ENCODE assay signal across 20 cellular contexts in the genomic region with DNA sequence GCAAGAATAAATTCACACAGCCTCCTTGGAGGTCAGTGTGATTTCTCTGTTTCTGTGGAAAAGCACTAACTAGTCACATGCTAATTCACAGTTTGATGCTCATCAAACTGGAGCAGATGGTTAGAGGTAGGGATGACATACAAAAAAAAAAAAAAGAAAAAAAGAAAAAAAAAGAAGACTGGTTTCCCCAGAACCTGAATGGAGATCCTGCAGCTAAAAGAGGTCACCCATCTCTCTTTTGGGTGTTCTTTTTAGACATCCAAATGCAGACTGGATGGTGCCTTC.
DNase-seq lines count a peak whose midpoint lies in the region; ATAC-seq, FAIRE-seq and TF ChIP-seq lines count a peak whose summit lies in the region.
"Had no signal": no experiment of that assay in that cellular context is flagged by ENCODE, and none has a peak within 500 bp of the region (broad histone marks: within the 10 kb centered on the region; RNA-seq: fewer than 3 reads in every experiment).

No MANE protein-coding gene starts in this region.

- peak overlapping the region in 6 of 11 experiments; percentile 9 to 71 (median 54); a peak in 13 of 22 replicates for H3K27ac ChIP-seq in BLaER1 treated with 17β-estradiol and CSF1 and Interleukin-3, amounts not matched to agents 10 nM and 100 nM
- H3K27ac ChIP-seq in VCaP (peak overlapping the region; percentile 81), HepG2 (ENCODE audit: extremely low read length, insufficient read depth, low read length) (peak overlapping the region; percentile 100), smooth muscle cell (ENCODE audit: low read depth) (no peak overlapping the region), vagina (no peak overlapping the region)
- H3K27ac ChIP-seq: C4-2B, SJSA1 had no signal

- no peaks in the 10 kb centered on the region for H3K9me3 Mint-ChIP-seq in activated CD4-positive, alpha-beta memory T cell treated with anti-CD3 and anti-CD28 coated beads, Interleukin-2, amount 10 ng/mL, durations not matched to agents 7 days and 5 days
- H3K9me3 Mint-ChIP-seq: H9 had no signal

- intact Hi-C loops in HepG2 (cut with micrococcal nuclease; ENCODE audit: unreplicated experiment) (loop anchor here (5.0 kb wide), 3 partner anchors 280 to 460 kb away; partner anchors contain the start of gene MAP3K1), vagina (cut with DNase I) (no loop called here)

- TF ChIP-seq CTCF in VCaP (conservative IDR thresholded peaks at IDR 0.05) (no peak), HepG2 (CRISPR knock-in tag; IDR thresholded peaks at IDR 0.05) (no peak), smooth muscle cell (IDR thresholded peaks at IDR 0.05; ENCODE audit: borderline replicate concordance, insufficient read depth, poor library complexity, severe bottlenecking) (no peak), vagina (IDR thresholded peaks at IDR 0.05) (no peak)

- H3K4me1 Mint-ChIP-seq in activated CD4-positive, alpha-beta memory T cell treated with anti-CD3 and anti-CD28 coated beads, Interleukin-2, amount 10 ng/mL, durations not matched to agents 7 days and 5 days: no peaks in the 10 kb centered on the region

- TF ChIP-seq EP300 in HepG2 (IDR thresholded peaks at IDR 0.05; ENCODE audit: low read depth in 2 of 2, low read length in 2 of 2) (no peak), HepG2 (CRISPR knock-in tag; IDR thresholded peaks at IDR 0.05; ENCODE audit: borderline replicate concordance) (no peak)

- FAIRE-seq in HepG2 (lab: Jason Lieb, UNC): no peak
- FAIRE-seq: A204.1 had no signal

- H3K4me3 Mint-ChIP-seq in activated CD4-positive, alpha-beta memory T cell treated with anti-CD3 and anti-CD28 coated beads, Interleukin-2, amount 10 ng/mL, durations not matched to agents 7 days and 5 days: no peak overlapping the region
- H3K4me3 Mint-ChIP-seq: H9, IgD-negative memory B cell had no signal

- peak overlapping the region in 2 of 10 experiments; percentile 8 to 12; a peak in 1 of 20 replicates for H3K4me3 ChIP-seq in BLaER1 treated with 17β-estradiol and CSF1 and Interleukin-3, amounts not matched to agents 10 nM and 100 nM
- H3K4me3 ChIP-seq in HepG2 (replicated peaks in 1 of 3; ENCODE audit: insufficient read depth in 1 of 3, low read depth in 2 of 3, low read length in 3 of 3) (no peak overlapping the region), smooth muscle cell (no peak overlapping the region), vagina (no peak overlapping the region)
- H3K4me3 ChIP-seq: SJSA1 had no signal

- CTCF ChIA-PET in HepG2 (lab: Yijun Ruan, JAX; ENCODE audit: low intra/inter-chr PET ratio, low total read pairs): no interaction called here
- CTCF ChIA-PET in activated CD4-positive, alpha-beta memory T cell treated with anti-CD3 and anti-CD28 coated beads, Interleukin-2, amount 10 ng/mL, durations not matched to agents 7 days and 5 days (lab: Charles Lee): no interaction called here

- no peak for TF ChIP-seq POLR2A in HepG2 (IDR thresholded peaks at IDR 0.05; ENCODE audit: insufficient read depth in 1 of 2, low read depth in 2 of 2, low read length in 2 of 2)
- no peak for TF ChIP-seq POLR2A in vagina (IDR thresholded peaks at IDR 0.05)

- BruUV-seq in HepG2 (replicated peaks; lab: Mats Ljungman, UMichigan): no TSS peak

- peak overlapping the region in 4 of 11 experiments; percentile 13 to 54 (median 36); a peak in 6 of 22 replicates for H3K9ac ChIP-seq in BLaER1 treated with 17β-estradiol and CSF1 and Interleukin-3, amounts not matched to agents 10 nM and 100 nM
- no peak overlapping the region for H3K9ac ChIP-seq in HepG2 (ENCODE audit: insufficient read depth, low read depth, low read length)
- H3K9ac ChIP-seq in smooth muscle cell (ENCODE audit: low read depth): no peak overlapping the region

- H3K36me3 Mint-ChIP-seq in activated CD4-positive, alpha-beta memory T cell treated with anti-CD3 and anti-CD28 coated beads, Interleukin-2, amount 10 ng/mL, durations not matched to agents 7 days and 5 days (ENCODE audit: low read depth): peaks cover 3% of the 10 kb centered on the region

- DNase-seq in HepG2 (ENCODE audit: low spot score) (no peak), smooth muscle cell (lab: John Stamatoyannopoulos, UW; ENCODE audit: unreplicated experiment) (no peak), cerebellar nuclear complex (lab: John Stamatoyannopoulos, UW) (no peak), vagina (ENCODE audit: extremely low spot score in 2 of 2) (no peak)
- DNase-seq in activated CD4-positive, alpha-beta memory T cell treated with anti-CD3 and anti-CD28 coated beads, Interleukin-2, amount 10 ng/mL, durations not matched to agents 7 days and 5 days: no peak
- DNase-seq: COR-L47, H9, Kasumi-1, MM.1S, NCI-H1105, NCI-H1694 treated with DMSO at 0.1 percent for 48 hours, NCI-H748 treated with DMSO at 0.1 percent for 48 hours, PC-3 had no signal

- POLR2A ChIA-PET in HepG2 (lab: Yijun Ruan, JAX): interaction anchor here (2.2 to 2.3 kb wide), 3 partner anchors 28 to 125 kb away, joined by 8 to 11 read pairs (median 9); no protein-coding TSS in a partner anchor
- POLR2A ChIA-PET in activated CD4-positive, alpha-beta memory T cell treated with anti-CD3 and anti-CD28 coated beads, Interleukin-2, amount 10 ng/mL, durations not matched to agents 7 days and 5 days (lab: Charles Lee): no interaction called here

- peaks cover 43 to 100% (median 93%) of the 10 kb centered on the region in 10 experiments for H3K4me1 ChIP-seq in BLaER1 treated with 17β-estradiol and CSF1 and Interleukin-3, amounts not matched to agents 10 nM and 100 nM
- peaks cover 78% of the 10 kb centered on the region for H3K4me1 ChIP-seq in HepG2 (ENCODE audit: insufficient read depth, low read length)
- no peaks in the 10 kb centered on the region for H3K4me1 ChIP-seq in smooth muscle cell (ENCODE audit: low read depth)
- H3K4me1 ChIP-seq in vagina: peaks cover 8% of the 10 kb centered on the region

- H2AFZ ChIP-seq in HepG2 (ENCODE audit: low read length) (no peak overlapping the region), smooth muscle cell (ENCODE audit: low read depth) (no peak overlapping the region)

- peaks cover 0 to 37% (median 19%) of the 10 kb centered on the region in 11 experiments; a peak in 15 of 22 replicates for H3K9me3 ChIP-seq in BLaER1 treated with 17β-estradiol and CSF1 and Interleukin-3, amounts not matched to agents 10 nM and 100 nM (replicated peaks in 1 of 11)
- H3K9me3 ChIP-seq in HepG2 (ENCODE audit: low read length) (no peaks in the 10 kb centered on the region), smooth muscle cell (replicated peaks; ENCODE audit: low read depth) (no peaks in the 10 kb centered on the region), vagina (no peaks in the 10 kb centered on the region)
- H3K9me3 ChIP-seq: SJSA1 had no signal

- H3K36me3 ChIP-seq in BLaER1 treated with 17β-estradiol and CSF1 and Interleukin-3, amounts not matched to agents 10 nM and 100 nM: no peaks in the 10 kb centered on the region; a peak in 2 of 22 replicates
- H3K36me3 ChIP-seq in HepG2 (replicated peaks in 1 of 2; ENCODE audit: control insufficient read depth in 1 of 2, insufficient read depth in 2 of 2, low read length in 2 of 2): no peaks in the 10 kb centered on the region
- H3K36me3 ChIP-seq in smooth muscle cell (ENCODE audit: low read depth): no peaks in the 10 kb centered on the region
- H3K36me3 ChIP-seq in vagina: no peaks in the 10 kb centered on the region
- H3K36me3 ChIP-seq: SJSA1 had no signal

- ATAC-seq in HepG2 (no peak), GM21515 (IDR thresholded peaks at IDR 0.05; ENCODE audit: unreplicated experiment) (no peak)

- H3K79me2 ChIP-seq in HepG2 (ENCODE audit: insufficient read depth, low read length): no peaks in the 10 kb centered on the region
- H3K79me2 ChIP-seq in smooth muscle cell (ENCODE audit: low read depth): peaks cover 7% of the 10 kb centered on the region

- no peaks in the 10 kb centered on the region for H4K20me1 ChIP-seq in BLaER1 treated with 17β-estradiol and CSF1 and Interleukin-3, amounts not matched to agents 10 nM and 100 nM
- H4K20me1 ChIP-seq in HepG2 (ENCODE audit: insufficient read depth, low read length) (no peaks in the 10 kb centered on the region), smooth muscle cell (ENCODE audit: low read depth) (no peaks in the 10 kb centered on the region)

- TF ChIP-seq RAD21 in HepG2 (CRISPR knock-in tag; IDR thresholded peaks at IDR 0.05): no peak

- H3K27me3 Mint-ChIP-seq in activated CD4-positive, alpha-beta memory T cell treated with anti-CD3 and anti-CD28 coated beads, Interleukin-2, amount 10 ng/mL, durations not matched to agents 7 days and 5 days: no peaks in the 10 kb centered on the region

- in situ Hi-C loops in HepG2 (cut with HindIII; ENCODE audit: extremely low pct_ligation_motif_present, low pct_unique_long_range_greater_than_20kb): loop anchor here (10.0 kb wide), 1 partner anchor 128 kb away; no protein-coding TSS in a partner anchor

- peaks cover 6% of the 10 kb centered on the region for H3F3A ChIP-seq in smooth muscle cell (ENCODE audit: low read depth)

- H3K27ac Mint-ChIP-seq in activated CD4-positive, alpha-beta memory T cell treated with anti-CD3 and anti-CD28 coated beads, Interleukin-2, amount 10 ng/mL, durations not matched to agents 7 days and 5 days: no peak overlapping the region
- H3K27ac Mint-ChIP-seq: H9, IgD-negative memory B cell had no signal

- peak overlapping the region; percentile 21 to 90 (median 67); a peak in 20 of 22 replicates for H3K4me2 ChIP-seq in BLaER1 treated with 17β-estradiol and CSF1 and Interleukin-3, amounts not matched to agents 10 nM and 100 nM
- H3K4me2 ChIP-seq in HepG2 (ENCODE audit: low read depth, low read length): no peak overlapping the region
- H3K4me2 ChIP-seq in smooth muscle cell: peak overlapping the region; percentile 39

- H3K27me3 ChIP-seq in BLaER1 treated with 17β-estradiol and CSF1 and Interleukin-3, amounts not matched to agents 10 nM and 100 nM: no peaks in the 10 kb centered on the region
- H3K27me3 ChIP-seq in HepG2 (ENCODE audit: control insufficient read depth in 1 of 2, insufficient read depth in 2 of 2, low read length in 2 of 2): no peaks in the 10 kb centered on the region
- H3K27me3 ChIP-seq in smooth muscle cell (ENCODE audit: low read depth): no peaks in the 10 kb centered on the region
- no peaks in the 10 kb centered on the region for H3K27me3 ChIP-seq in vagina
- H3K27me3 ChIP-seq: SJSA1 had no signal

TF ChIP-seq in HepG2, 621 proteins besides CTCF, POLR2A, EP300 and RAD21:
- TF ChIP-seq NCOA2 (CRISPR knock-in tag; IDR thresholded peaks at IDR 0.05) (0 out of 2 replicates have a peak, but pooled peaks have one; percentile 2), RBAK (CRISPR knock-in tag; IDR thresholded peaks at IDR 0.05) (no peak), RXRB (CRISPR knock-in tag; IDR thresholded peaks at IDR 0.05; ENCODE audit: borderline replicate concordance) (no peak)

Comparison
In these comparisons a context has a peak if more than half of its experiments do, and no peak if none do; other contexts are left out.
1. H3K27ac ChIP-seq: peak in BLaER1 treated with 17β-estradiol and CSF1 and Interleukin-3, amounts not matched to agents 10 nM and 100 nM (6 of 11), VCaP (single experiment) and HepG2 (single experiment); none in smooth muscle cell (single experiment) and vagina (single experiment).